22 cellular contexts compared by ENCODE assay signal in the genomic region with DNA sequence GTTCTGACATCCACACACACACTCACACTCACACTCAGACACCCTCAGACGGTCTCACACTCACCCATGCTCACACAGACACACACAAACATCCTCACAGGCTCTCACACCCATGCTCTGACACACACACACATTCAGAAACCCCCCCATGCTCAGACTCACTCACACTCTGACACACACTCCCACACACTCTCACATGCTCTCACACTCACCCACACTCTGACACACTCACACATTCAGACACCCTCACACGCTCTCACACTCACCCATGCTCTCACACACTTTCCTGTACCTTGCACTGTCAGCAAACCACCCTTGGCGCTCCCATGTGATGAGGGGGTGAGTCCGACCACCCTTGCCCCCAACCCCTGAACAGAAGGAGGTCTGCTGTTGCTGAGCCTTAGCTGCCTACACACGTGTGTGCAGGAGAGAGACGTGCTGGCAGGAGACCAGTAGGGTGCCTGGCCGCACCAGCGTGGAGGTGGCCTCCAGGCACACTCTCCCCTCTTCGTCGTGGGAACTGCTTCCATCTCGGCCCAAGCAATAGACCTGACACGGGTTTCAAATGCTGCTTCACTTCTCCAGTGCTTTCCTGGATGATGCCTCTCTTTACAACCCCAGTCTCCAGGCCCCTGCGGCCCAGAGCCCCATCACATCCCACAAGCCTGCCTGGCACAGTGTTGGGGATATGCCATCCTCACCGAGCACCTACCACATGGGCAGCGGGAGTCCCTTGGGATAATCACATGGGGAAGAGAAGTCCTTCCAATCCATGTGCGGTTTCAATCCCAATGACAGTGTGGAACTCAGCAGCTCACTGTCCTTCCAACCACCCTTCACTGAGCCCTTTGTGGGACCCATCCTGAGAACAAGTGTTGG.
DNase-seq lines count a peak whose midpoint lies in the region; ATAC-seq and TF ChIP-seq lines count a peak whose summit lies in the region.
"Had no signal": no experiment of that assay in that cellular context is flagged by ENCODE, and none has a peak within 500 bp of the region (broad histone marks: within the 10 kb centered on the region; RNA-seq: fewer than 3 reads in every experiment).

No MANE protein-coding gene starts in this region.

- TF ChIP-seq CTCF in endothelial cell (IDR thresholded peaks at IDR 0.05; ENCODE audit: unreplicated experiment) (no peak), upper lobe of left lung (IDR thresholded peaks at IDR 0.05) (no peak), Calu3 (IDR thresholded peaks at IDR 0.05; ENCODE audit: unreplicated experiment) (no peak), progenitor cell of endocrine pancreas (IDR thresholded peaks at IDR 0.05; ENCODE audit: unreplicated experiment) (no peak)

- H3K27me3 ChIP-seq in SJSA1 (replicated peaks) (no peaks in the 10 kb centered on the region), upper lobe of left lung (no peaks in the 10 kb centered on the region)

- peaks cover 3% of the 10 kb centered on the region for H3K36me3 Mint-ChIP-seq in endothelial cell (ENCODE audit: low read depth, unreplicated experiment)
- no peaks in the 10 kb centered on the region for H3K36me3 Mint-ChIP-seq in Calu3 (ENCODE audit: insufficient read depth, unreplicated experiment)
- H3K36me3 Mint-ChIP-seq in progenitor cell of endocrine pancreas (ENCODE audit: insufficient read depth): no peaks in the 10 kb centered on the region
- H3K36me3 Mint-ChIP-seq: CD4-positive, CD25-positive, alpha-beta regulatory T cell had no signal

- intact Hi-C loops in Calu3 (cut with micrococcal nuclease; ENCODE audit: unreplicated experiment): no loop called here

- peaks cover 36% of the 10 kb centered on the region for H3K4me1 Mint-ChIP-seq in endothelial cell (ENCODE audit: unreplicated experiment)
- no peaks in the 10 kb centered on the region for H3K4me1 Mint-ChIP-seq in Calu3 (ENCODE audit: low read depth, unreplicated experiment)
- H3K4me1 Mint-ChIP-seq in progenitor cell of endocrine pancreas (ENCODE audit: low read depth): peaks cover 1% of the 10 kb centered on the region
- H3K4me1 Mint-ChIP-seq: CD4-positive, CD25-positive, alpha-beta regulatory T cell had no signal

- TF ChIP-seq POLR2A in upper lobe of left lung (IDR thresholded peaks at IDR 0.05): no peak

- H3K36me3 ChIP-seq in SJSA1 (no peaks in the 10 kb centered on the region), upper lobe of left lung (no peaks in the 10 kb centered on the region)

- no TSS peak for BruUV-seq in Calu3 (replicated peaks; lab: Mats Ljungman, UMichigan)

- H3K4me3 Mint-ChIP-seq in endothelial cell (ENCODE audit: unreplicated experiment) (no peak overlapping the region), Calu3 (ENCODE audit: low read depth, unreplicated experiment) (no peak overlapping the region), progenitor cell of endocrine pancreas (ENCODE audit: low read depth) (no peak overlapping the region)
- H3K4me3 Mint-ChIP-seq: CD4-positive, CD25-positive, alpha-beta regulatory T cell; GM23338 had no signal

- DNase-seq in SJSA1 (ENCODE audit: low read depth in 1 of 2, low spot score in 2 of 2) (peak in 1 of 2 experiments; percentile 36), endothelial cell (ENCODE audit: low spot score) (no peak), mucosa of gallbladder (ENCODE audit: low spot score) (peak; percentile 8), upper lobe of left lung (no peak), Calu3 (no peak), progenitor cell of endocrine pancreas (ENCODE audit: low spot score, unreplicated experiment) (no peak)
- DNase-seq: CD4-positive, CD25-positive, alpha-beta regulatory T cell; COR-L47; DMS 273 treated with DMSO at 0.1 percent for 48 hours; DMS79 treated with DMSO at 0.1 percent for 48 hours; HCEC 1CT; Karpas-422; MV-4-11; NCI-H1105 treated with DMSO at 0.1 percent for 48 hours; NCI-H2029 treated with DMSO at 0.1 percent for 48 hours; NCI-H2171; NCI-H524 treated with DMSO at 0.1 percent for 48 hours; OCI-M1 had no signal

- H3K9me3 Mint-ChIP-seq in endothelial cell (ENCODE audit: unreplicated experiment) (no peaks in the 10 kb centered on the region), Calu3 (ENCODE audit: low read depth, unreplicated experiment) (no peaks in the 10 kb centered on the region), progenitor cell of endocrine pancreas (ENCODE audit: low read depth) (no peaks in the 10 kb centered on the region)

- H3K27ac ChIP-seq in SJSA1: peak overlapping the region; percentile 62
- peak overlapping the region; percentile 4 to 86 (median 66) for H3K27ac ChIP-seq in upper lobe of left lung

- H3K9me3 ChIP-seq in SJSA1 (replicated peaks) (no peaks in the 10 kb centered on the region), upper lobe of left lung (no peaks in the 10 kb centered on the region)

- 78 to 81% methylated on average over 7 to 16 of the region's 16 CpGs for WGBS in upper lobe of left lung, 2 donors

- TF ChIP-seq EP300 in upper lobe of left lung (IDR thresholded peaks at IDR 0.05): no peak

- peaks cover 35% of the 10 kb centered on the region for H3K4me1 ChIP-seq in SJSA1 (replicated peaks)
- peaks cover 3 to 8% (median 5%) of the 10 kb centered on the region in 4 donors for H3K4me1 ChIP-seq in upper lobe of left lung

- peak in 1 of 2 donors; percentile 68 for ATAC-seq in upper lobe of left lung (ENCODE audit: low FRiP score in 2 of 2)
- ATAC-seq in GM21723 (IDR thresholded peaks at IDR 0.05; ENCODE audit: unreplicated experiment): no peak
- no peak for ATAC-seq in GM18873 (IDR thresholded peaks at IDR 0.05; ENCODE audit: low FRiP score, unreplicated experiment)
- ATAC-seq: Right ventricle myocardium inferior had no signal

- H3K27me3 Mint-ChIP-seq in endothelial cell (ENCODE audit: unreplicated experiment): peaks cover 4% of the 10 kb centered on the region
- peaks cover 80% of the 10 kb centered on the region for H3K27me3 Mint-ChIP-seq in Calu3 (ENCODE audit: unreplicated experiment)
- H3K27me3 Mint-ChIP-seq in progenitor cell of endocrine pancreas: peaks cover 52% of the 10 kb centered on the region
- H3K27me3 Mint-ChIP-seq: CD4-positive, CD25-positive, alpha-beta regulatory T cell had no signal

- H3K4me3 ChIP-seq in SJSA1: no peak overlapping the region
- no peak overlapping the region for H3K4me3 ChIP-seq in upper lobe of left lung
- H3K4me3 ChIP-seq: GM23338 had no signal

- CTCF ChIA-PET in Calu3 (lab: Charles Lee): no interaction called here

- H3K27ac Mint-ChIP-seq in endothelial cell (ENCODE audit: unreplicated experiment): peak overlapping the region; percentile 81
- H3K27ac Mint-ChIP-seq in Calu3 (ENCODE audit: unreplicated experiment): no peak overlapping the region
- H3K27ac Mint-ChIP-seq in progenitor cell of endocrine pancreas: no peak overlapping the region
- H3K27ac Mint-ChIP-seq: CD4-positive, CD25-positive, alpha-beta regulatory T cell; GM23338 had no signal
